ENCODE assay signal across 9 cellular contexts in genomic region chr11:2887526-2888195, GRCh38. TPM values are rescaled to one million over a fixed set of nuclear protein-coding genes. Genes with fewer than 3 reads are reported as not detected.
DNase-seq lines count a peak whose midpoint lies in the region; ATAC-seq and TF ChIP-seq lines count a peak whose summit lies in the region.
"Had no signal": no experiment of that assay in that cellular context is flagged by ENCODE, and none has a peak within 500 bp of the region (broad histone marks: within the 10 kb centered on the region; RNA-seq: fewer than 3 reads in every experiment).

No MANE protein-coding gene starts in this region.

- H3K79me2 ChIP-seq in GM23248 (ENCODE audit: insufficient read depth), result no peaks in the 10 kb centered on the region

- H3K27me3 ChIP-seq in heart left ventricle (peaks cover 0 to 16% (median 0%) of the 10 kb centered on the region in 9 donors), transverse colon (peaks cover 15% of the 10 kb centered on the region), GM23248 (replicated peaks; ENCODE audit: insufficient read depth) (peaks cover 17% of the 10 kb centered on the region)
- H3K27me3 ChIP-seq: upper lobe of right lung had no signal

- H3K27me3 Mint-ChIP-seq in activated T-helper 17 cell treated with anti-CD3 and anti-CD28 coated beads, Interleukin-2, amount 50 U/mL, for 72 hours, result peaks cover 6% of the 10 kb centered on the region

- H3K9me3 ChIP-seq in heart left ventricle (no peaks in the 10 kb centered on the region), mucosa of descending colon (no peaks in the 10 kb centered on the region), transverse colon (no peaks in the 10 kb centered on the region), GM23248 (ENCODE audit: low read depth) (no peaks in the 10 kb centered on the region)
- H3K9me3 ChIP-seq: upper lobe of right lung had no signal

- H3K9me3 Mint-ChIP-seq in activated T-helper 17 cell treated with anti-CD3 and anti-CD28 coated beads, Interleukin-2, amount 50 U/mL, for 72 hours, result no peaks in the 10 kb centered on the region

- H3K4me1 ChIP-seq in heart left ventricle, result peaks cover 5 to 52% (median 34%) of the 10 kb centered on the region in 12 donors
- H3K4me1 ChIP-seq in mucosa of descending colon (ENCODE audit: low read depth), result peaks cover 18% of the 10 kb centered on the region
- H3K4me1 ChIP-seq in transverse colon, result peaks cover 27 to 55% (median 48%) of the 10 kb centered on the region in 4 donors
- H3K4me1 ChIP-seq in GM23248 (ENCODE audit: insufficient read depth), result 0 out of 2 replicates have a peak, but pooled peaks cover 6% of the 10 kb centered on the region

- H3K27ac Mint-ChIP-seq in activated T-helper 17 cell treated with anti-CD3 and anti-CD28 coated beads, Interleukin-2, amount 50 U/mL, for 72 hours, result no peak overlapping the region

- H3K36me3 Mint-ChIP-seq in activated T-helper 17 cell treated with anti-CD3 and anti-CD28 coated beads, Interleukin-2, amount 50 U/mL, for 72 hours (ENCODE audit: low read depth), result peaks cover 7% of the 10 kb centered on the region

- TF ChIP-seq CTCF in heart left ventricle (IDR thresholded peaks at IDR 0.05) (no peak), mucosa of descending colon (IDR thresholded peaks at IDR 0.05) (no peak), transverse colon (IDR thresholded peaks at IDR 0.05) (no peak)

- H3K36me3 ChIP-seq in heart left ventricle (peaks cover 0 to 4% (median 0%) of the 10 kb centered on the region in 9 donors), mucosa of descending colon (ENCODE audit: low read depth) (no peaks in the 10 kb centered on the region), transverse colon (no peaks in the 10 kb centered on the region), GM23248 (ENCODE audit: low read depth) (no peaks in the 10 kb centered on the region)
- H3K36me3 ChIP-seq: upper lobe of right lung had no signal

- H3K27ac ChIP-seq in heart left ventricle (peak overlapping the region in 4 of 12 donors; percentile 2 to 90 (median 30)), transverse colon (peak overlapping the region; percentile 5 to 80 (median 73)), GM23248 (no peak overlapping the region)
- H3K27ac ChIP-seq: upper lobe of right lung had no signal

- in situ Hi-C loops in transverse colon (cut with MboI; ENCODE audit: low pct_ligation_motif_present in 1 of 4, low pct_unique_long_range_greater_than_20kb in 1 of 4, low sequenced_read_pairs in 3 of 4) (loop anchor here (5.0 to 25.0 kb wide), 3 partner anchors 355 to 575 kb away; partner anchors contain the start of genes C11orf21 (in 1 of the 4), KCNQ1 (in 1 of the 4), TRPM5 (in 1 of the 4) and TSPAN32 (in 1 of the 4)), GM23248 (cut with MboI) (loop anchor here (5.0 to 25.0 kb wide), 3 partner anchors 355 to 700 kb away; partner anchors contain the start of genes C11orf21 and TSPAN32)

- H3K4me3 Mint-ChIP-seq in activated T-helper 17 cell treated with anti-CD3 and anti-CD28 coated beads, Interleukin-2, amount 50 U/mL, for 72 hours, result peak overlapping the region; percentile 48

- no peak overlapping the region for H3K4me2 ChIP-seq in GM23248 (ENCODE audit: unreplicated experiment)

- WGBS in heart left ventricle, 4 donors, result 70 to 79% (median 73%) methylated on average over 10 to 11 of the region's 11 CpGs
- 59% methylated on average over 11 of the region's 11 CpGs; no CpG with 5 or more reads in 1 of the 2 donors for WGBS in transverse colon (ENCODE audit: low coverage in 1 of 2), 2 donors
- WGBS in GM23248 (ENCODE audit: low coverage in 1 of 2, low lambda C conversion rate in 2 of 2, missing lambda C conversion rate in 2 of 2), 2 experiments, result 68 to 75% methylated on average over 11 of the region's 11 CpGs

- no peaks in the 10 kb centered on the region for H3K9me2 ChIP-seq in GM23248 (ENCODE audit: insufficient read depth)

- H3K9ac ChIP-seq in GM23248, result no peak overlapping the region

- ATAC-seq in Right ventricle myocardium inferior (no peak), heart left ventricle (no peak), mucosa of descending colon (no peak)
- no peak for ATAC-seq in activated T-helper 17 cell treated with anti-CD3 and anti-CD28 coated beads, Interleukin-2, amount 50 U/mL, for 72 hours (replicated peaks)

- no peak for TF ChIP-seq EP300 in transverse colon (IDR thresholded peaks at IDR 0.05; ENCODE audit: low read depth)

- no peaks in the 10 kb centered on the region for H4K20me1 ChIP-seq in GM23248 (ENCODE audit: insufficient read depth)

- no peaks in the 10 kb centered on the region for H3K4me1 Mint-ChIP-seq in activated T-helper 17 cell treated with anti-CD3 and anti-CD28 coated beads, Interleukin-2, amount 50 U/mL, for 72 hours

- H3K4me3 ChIP-seq in heart left ventricle (no peak overlapping the region), mucosa of descending colon (no peak overlapping the region), transverse colon (no peak overlapping the region), GM23248 (no peak overlapping the region)
- H3K4me3 ChIP-seq: upper lobe of right lung had no signal

- DNase-seq in Right ventricle myocardium inferior (ENCODE audit: missing footprints) (peak; percentile 9), heart left ventricle (no peak), mucosa of descending colon (peak; percentile 15 to 46 (median 35)), transverse colon (no peak), GM23248 (no peak), medulla oblongata (ENCODE audit: extremely low spot score) (no peak)
- no peak for DNase-seq in activated CD4-positive, alpha-beta T cell treated with anti-CD3 and anti-CD28 coated beads for 4 hours

- TF ChIP-seq POLR2A in heart left ventricle (IDR thresholded peaks at IDR 0.05) (no peak), transverse colon (IDR thresholded peaks at IDR 0.05) (no peak)

- intact Hi-C loops in Right ventricle myocardium inferior (cut with DNase I), result loop anchor here (1.0 to 5.0 kb wide), 2 partner anchors 190 to 355 kb away; partner anchors contain the start of gene KCNQ1OT1
- intact Hi-C loops in heart left ventricle (cut with DNase I), result loop anchor here (1.0 to 10.0 kb wide), 15 partner anchors 55 to 575 kb away; partner anchors contain the start of genes KCNQ1OT1 (in 5 of the 10) and KCNQ1 (in 1 of the 10)
- intact Hi-C loops in mucosa of descending colon (cut with DNase I, micrococcal nuclease), result loop anchor here (2.0 to 10.0 kb wide), 2 partner anchors 193 to 355 kb away; partner anchors contain the start of gene KCNQ1OT1 (in 1 of the 2)
- intact Hi-C loops in transverse colon (cut with DNase I; ENCODE audit: low total_unique reads), result loop anchor here (1.0 to 10.0 kb wide), 4 partner anchors 60 to 355 kb away; no protein-coding TSS in a partner anchor

- no peak overlapping the region for H2AFZ ChIP-seq in GM23248

- no peaks in the 10 kb centered on the region for H3F3A ChIP-seq in GM23248 (ENCODE audit: insufficient read depth)

RNA-seq across cellular contexts. Expression of gene CDKN1C, which starts 2.1 kb away (rescaled TPM):
- 40.0 TPM for total RNA-seq in Right ventricle myocardium inferior
- 10 to 100 TPM; 18.8 to 39.1 (median 33.4) TPM for total RNA-seq in heart left ventricle
- polyA plus RNA-seq in heart left ventricle, result 10 to 100 TPM; 31.4 to 42.5 TPM
- 10 to 100 TPM in 1 of 2 donors, under 1 TPM in 1; 0.58 to 34.8 TPM for total RNA-seq in activated T-helper 17 cell treated with anti-CD3 and anti-CD28 coated beads, Interleukin-2, amount 50 U/mL, for 72 hours
- 10 to 100 TPM in 2 of 3 donors, 1 to 10 TPM in 1; 3.0 to 40.3 (median 10.2) TPM for total RNA-seq in mucosa of descending colon
- total RNA-seq in transverse colon, result 10 to 100 TPM; 12.4 to 40.0 (median 27.7) TPM
- total RNA-seq in GM23248 (2014; rRNA removed; shearing (Covaris generic)), result 0.43 TPM in 1 of 2 replicates, not detected in the other
- polyA plus RNA-seq in GM23248 (2016; fragmentation: Nextera tagmentation; extraction: Ambion mirVana), result 0.38 and 1.2 TPM in 2 replicates

RNA-seq across cellular contexts. Expression of gene PHLDA2, which starts 41.6 kb away (rescaled TPM):
- 0.65 TPM for total RNA-seq in Right ventricle myocardium inferior
- 1 to 10 TPM in 3 of 9 donors, under 1 TPM in 4, not detected in 2; 0.40 to 3.2 (median 0.93) TPM for total RNA-seq in heart left ventricle
- polyA plus RNA-seq in heart left ventricle, result 1 to 10 TPM; 1.5 to 9.2 TPM
- 1 to 10 TPM; 5.6 to 9.1 TPM for total RNA-seq in activated T-helper 17 cell treated with anti-CD3 and anti-CD28 coated beads, Interleukin-2, amount 50 U/mL, for 72 hours
- total RNA-seq in mucosa of descending colon, result 10 to 100 TPM in 2 of 3 donors, 1 to 10 TPM in 1; 8.9 to 25.6 (median 23.9) TPM
- total RNA-seq in transverse colon, result 10 to 100 TPM in 1 of 4 donors, 1 to 10 TPM in 1, not detected in 2; 8.2 to 16.2 TPM
- total RNA-seq in GM23248 (2014; rRNA removed; shearing (Covaris generic)), result 11.7 and 16.8 TPM in 2 replicates
- polyA plus RNA-seq in GM23248 (2016; fragmentation: Nextera tagmentation; extraction: Ambion mirVana), result 64.4 and 66.0 TPM in 2 replicates

Comparison
In these comparisons a context has a peak if more than half of its experiments do, and no peak if none do; other contexts are left out.
1. DNase-seq: peak in Right ventricle myocardium inferior (single experiment) and mucosa of descending colon (3 of 3); none in heart left ventricle (0 of 5), transverse colon (single experiment), GM23248 (single experiment), activated CD4-positive, alpha-beta T cell treated with anti-CD3 and anti-CD28 coated beads for 4 hours (0 of 2) and medulla oblongata (single experiment).